31 cellular contexts compared by ENCODE assay signal in genomic region chr15:57675481-57676181, GRCh38. TPM values are rescaled to one million over a fixed set of nuclear protein-coding genes. Genes with fewer than 3 reads are reported as not detected.
DNase-seq lines count a peak whose midpoint lies in the region; ATAC-seq and TF ChIP-seq lines count a peak whose summit lies in the region.
"Had no signal": no experiment of that assay in that cellular context is flagged by ENCODE, and none has a peak within 500 bp of the region (broad histone marks: within the 10 kb centered on the region; RNA-seq: fewer than 3 reads in every experiment).

No MANE protein-coding gene starts in this region.

- TSS peak; percentile 94 for BruUV-seq in Calu3 (replicated peaks; lab: Mats Ljungman, UMichigan)

- H3K36me3 Mint-ChIP-seq in Calu3 (ENCODE audit: insufficient read depth, unreplicated experiment) (peaks cover 4% of the 10 kb centered on the region), progenitor cell of endocrine pancreas (ENCODE audit: insufficient read depth) (no peaks in the 10 kb centered on the region)
- H3K36me3 Mint-ChIP-seq: activated CD4-positive, alpha-beta memory T cell treated with anti-CD3 and anti-CD28 coated beads for 36 hours; CD14-positive monocyte; memory B cell had no signal

- H3K27me3 Mint-ChIP-seq in Calu3 (ENCODE audit: unreplicated experiment): no peaks in the 10 kb centered on the region
- H3K27me3 Mint-ChIP-seq in progenitor cell of endocrine pancreas: no peaks in the 10 kb centered on the region

- CTCF ChIA-PET in Calu3 (lab: Charles Lee): interaction anchor here (0.6 to 1.3 kb wide), 10 partner anchors 12 to 395 kb away, joined by 3 to 8 read pairs (median 3); partner anchors contain the start of gene POLR2M

- H3K4me1 Mint-ChIP-seq in Calu3 (ENCODE audit: low read depth, unreplicated experiment) (peaks cover 69% of the 10 kb centered on the region), progenitor cell of endocrine pancreas (ENCODE audit: low read depth) (peaks cover 20% of the 10 kb centered on the region)
- H3K4me1 Mint-ChIP-seq: activated B cell treated with CpG ODN at 0.5 μM for 24 hours had no signal

- H3K4me1 ChIP-seq in RWPE2 (ENCODE audit: insufficient read depth, poor library complexity, severe bottlenecking) (peaks cover 27% of the 10 kb centered on the region), ascending aorta (peaks cover 0 to 5% of the 10 kb centered on the region in 2 donors)
- H3K4me1 ChIP-seq: esophagus squamous epithelium, gastrocnemius medialis had no signal

- DNase-seq in Calu3 (peak; percentile 70), RWPE2 (ENCODE audit: low spot score) (no peak), kidney epithelial cell (ENCODE audit: low read depth) (peak; percentile 45), progenitor cell of endocrine pancreas (ENCODE audit: low spot score, unreplicated experiment) (no peak), ascending aorta (ENCODE audit: low spot score in 2 of 2) (no peak), cortex of kidney (lab: John Stamatoyannopoulos, UW) (no peak)
- DNase-seq: activated B cell treated with CpG ODN at 0.5 μM for 24 hours; activated CD4-positive, alpha-beta memory T cell treated with anti-CD3 and anti-CD28 coated beads for 36 hours; activated CD8-positive, alpha-beta memory T cell treated with anti-CD3 and anti-CD28 coated beads, Interleukin-2, amount 50 U/mL, for 48 hours; effector CD8-positive, alpha-beta T cell; esophagus squamous epithelium; gastrocnemius medialis; HCEC 1CT; hypothalamus; NCI-H1417; NCI-H2081 treated with DMSO at 0.1 percent for 48 hours; NCI-H345; NCI-H774; occipital lobe; retina; stimulated activated CD4-positive, alpha-beta T cell treated with anti-CD3 and anti-CD28 coated beads, Interleukin-12 subunit alpha, Interleukin-12 subunit beta, amount 100 ng/mL, for 4 hours; stimulated activated CD4-positive, alpha-beta T cell treated with anti-CD3 and anti-CD28 coated beads, Interleukin-4, amount 100 ng/mL, for 4 hours; stimulated activated naive CD4-positive, alpha-beta T cell; T1000 had no signal

- no peaks in the 10 kb centered on the region for H3K27me3 ChIP-seq in RWPE2 (ENCODE audit: insufficient read depth, poor library complexity, severe bottlenecking)
- no peaks in the 10 kb centered on the region for H3K27me3 ChIP-seq in kidney epithelial cell (ENCODE audit: control insufficient read depth, insufficient read depth, low read length)
- H3K27me3 ChIP-seq in ascending aorta: no peaks in the 10 kb centered on the region
- H3K27me3 ChIP-seq: esophagus squamous epithelium, gastrocnemius medialis had no signal

- ATAC-seq in RWPE2 (ENCODE audit: low read depth) (peak; percentile 76), HG03378 (IDR thresholded peaks at IDR 0.05; ENCODE audit: unreplicated experiment) (no peak), GM21786 (IDR thresholded peaks at IDR 0.05; ENCODE audit: unreplicated experiment) (no peak)
- ATAC-seq: activated T-helper 17 cell treated with anti-CD3 and anti-CD28 coated beads, Interleukin-2, amount 50 U/mL, for 72 hours; gastrocnemius medialis; K562; Right ventricle myocardium inferior had no signal

- intact Hi-C loops in Calu3 (cut with micrococcal nuclease; ENCODE audit: unreplicated experiment): loop anchor here (1.0 kb wide), 1 partner anchor 31 kb away; the partner anchor contains the start of gene POLR2M
- intact Hi-C loops in ascending aorta (cut with DNase I): no loop called here

- no peak overlapping the region for H3K27ac ChIP-seq in RWPE2 (ENCODE audit: poor library complexity, severe bottlenecking)
- H3K27ac ChIP-seq in ascending aorta: no peak overlapping the region
- H3K27ac ChIP-seq: esophagus squamous epithelium, gastrocnemius medialis had no signal

- TF ChIP-seq CTCF in Calu3 (IDR thresholded peaks at IDR 0.05; ENCODE audit: unreplicated experiment) (no peak), RWPE2 (IDR thresholded peaks at IDR 0.05; ENCODE audit: poor library complexity, severe bottlenecking) (no peak), kidney epithelial cell (IDR thresholded peaks at IDR 0.05; ENCODE audit: insufficient read depth, low read length, poor library complexity, severe bottlenecking) (no peak), progenitor cell of endocrine pancreas (IDR thresholded peaks at IDR 0.05; ENCODE audit: unreplicated experiment) (no peak), ascending aorta (IDR thresholded peaks at IDR 0.05) (no peak)

- peaks cover 4% of the 10 kb centered on the region for H3K36me3 ChIP-seq in RWPE2 (ENCODE audit: low read depth)
- H3K36me3 ChIP-seq in kidney epithelial cell (ENCODE audit: control insufficient read depth, insufficient read depth, low read length): no peaks in the 10 kb centered on the region
- H3K36me3 ChIP-seq in ascending aorta: no peaks in the 10 kb centered on the region
- H3K36me3 ChIP-seq: esophagus squamous epithelium, gastrocnemius medialis had no signal

- peak overlapping the region; percentile 44 for H3K4me3 Mint-ChIP-seq in Calu3 (ENCODE audit: low read depth, unreplicated experiment)
- no peak overlapping the region for H3K4me3 Mint-ChIP-seq in progenitor cell of endocrine pancreas (ENCODE audit: low read depth)
- H3K4me3 Mint-ChIP-seq: activated B cell treated with CpG ODN at 0.5 μM for 24 hours; activated CD4-positive, alpha-beta memory T cell treated with anti-CD3 and anti-CD28 coated beads for 36 hours; activated T-helper 17 cell treated with anti-CD3 and anti-CD28 coated beads, Interleukin-2, amount 50 U/mL, for 72 hours; CD14-positive monocyte; memory B cell had no signal

- no peak overlapping the region for H3K4me3 ChIP-seq in RWPE2 (ENCODE audit: severe bottlenecking)
- no peak overlapping the region for H3K4me3 ChIP-seq in kidney epithelial cell (ENCODE audit: low read depth, low read length)
- H3K4me3 ChIP-seq in ascending aorta: no peak overlapping the region
- H3K4me3 ChIP-seq: esophagus squamous epithelium, gastrocnemius medialis, K562 had no signal

- H3K27ac Mint-ChIP-seq in Calu3 (ENCODE audit: unreplicated experiment) (peak overlapping the region; percentile 69), progenitor cell of endocrine pancreas (peak overlapping the region; percentile 9)
- H3K27ac Mint-ChIP-seq: activated B cell treated with CpG ODN at 0.5 μM for 24 hours; activated CD4-positive, alpha-beta memory T cell treated with anti-CD3 and anti-CD28 coated beads for 36 hours; activated T-helper 17 cell treated with anti-CD3 and anti-CD28 coated beads, Interleukin-2, amount 50 U/mL, for 72 hours; CD14-positive monocyte; memory B cell had no signal

- H3K9me3 ChIP-seq in RWPE2 (ENCODE audit: severe bottlenecking): peaks cover 4% of the 10 kb centered on the region
- H3K9me3 ChIP-seq in ascending aorta: no peaks in the 10 kb centered on the region
- H3K9me3 ChIP-seq: esophagus squamous epithelium, gastrocnemius medialis had no signal

- H3K9me3 Mint-ChIP-seq in Calu3 (ENCODE audit: low read depth, unreplicated experiment): peaks cover 3% of the 10 kb centered on the region
- H3K9me3 Mint-ChIP-seq in progenitor cell of endocrine pancreas (ENCODE audit: low read depth): no peaks in the 10 kb centered on the region
- H3K9me3 Mint-ChIP-seq: activated B cell treated with CpG ODN at 0.5 μM for 24 hours; activated CD4-positive, alpha-beta memory T cell treated with anti-CD3 and anti-CD28 coated beads for 36 hours; activated T-helper 17 cell treated with anti-CD3 and anti-CD28 coated beads, Interleukin-2, amount 50 U/mL, for 72 hours; CD14-positive monocyte had no signal

RNA-seq across cellular contexts. Expression of gene POLR2M, which starts 30.9 kb away (rescaled TPM):
- total RNA-seq in Calu3 (2022) (102 and 107 TPM in 2 replicates), kidney epithelial cell (40.1 and 49.1 TPM in 2 replicates), progenitor cell of endocrine pancreas (57.0 and 64.3 TPM in 2 replicates), ascending aorta (24.9 TPM)

Comparison
In these comparisons a context has a peak if more than half of its experiments do, and no peak if none do; other contexts are left out.
1. DNase-seq: peak in Calu3 (single experiment) and kidney epithelial cell (single experiment); none in RWPE2 (single experiment), progenitor cell of endocrine pancreas (single experiment), ascending aorta (0 of 2) and cortex of kidney (single experiment).